In genomic region chr7:157729566-157729965, GRCh38 we compare ENCODE assay signal across 18 cellular contexts.
"Had no signal": no experiment of that assay in that cellular context is flagged by ENCODE, and none has a peak within 500 bp of the region (broad histone marks: within the 10 kb centered on the region; RNA-seq: fewer than 3 reads in every experiment).

No MANE protein-coding gene starts in this region.

- H3K4me1 Mint-ChIP-seq: activated CD4-positive, alpha-beta T cell treated with anti-CD3 and anti-CD28 coated beads, Interleukin-2, amount 10 ng/mL, durations not matched to agents 7 days and 5 days; natural killer cell; stimulated activated naive B cell treated with anti-CD40 and anti-IgM and Interleukin-4, amounts not matched to agents 10 μg/mL and 1 μg/mL and 100 μg/mL, for 72 hours had no signal

- H3K4me3 ChIP-seq: dorsolateral prefrontal cortex, hepatocyte had no signal

- H3K27me3 Mint-ChIP-seq: activated CD4-positive, alpha-beta T cell treated with anti-CD3 and anti-CD28 coated beads, Interleukin-2, amount 10 ng/mL, durations not matched to agents 7 days and 5 days; stimulated activated naive B cell treated with anti-CD40 and anti-IgM and Interleukin-4, amounts not matched to agents 10 μg/mL and 1 μg/mL and 100 μg/mL, for 72 hours had no signal

- H3K36me3 Mint-ChIP-seq: natural killer cell; stimulated activated naive B cell treated with anti-CD40 and anti-IgM and Interleukin-4, amounts not matched to agents 10 μg/mL and 1 μg/mL and 100 μg/mL, for 72 hours had no signal

- ATAC-seq: activated CD4-positive, CD25-positive, alpha-beta regulatory T cell treated with anti-CD3 and anti-CD28 coated beads, Interleukin-2, amount 50 U/mL, for 24 hours; activated T-cell treated with anti-CD3 and anti-CD28 coated beads, Interleukin-2, amount 50 U/mL, for 4 hours; foreskin keratinocyte; natural killer cell; stimulated activated naive B cell treated with anti-CD40 and anti-IgM and Interleukin-4, amounts not matched to agents 10 μg/mL and 1 μg/mL and 100 μg/mL, for 72 hours had no signal

- FAIRE-seq: colon had no signal

- H3K79me2 ChIP-seq: hepatocyte had no signal

- H3K4me2 ChIP-seq: hepatocyte had no signal

- H2AFZ ChIP-seq: hepatocyte had no signal

- H3K27ac ChIP-seq: brain microvascular endothelial cell, dorsolateral prefrontal cortex, epithelial cell of prostate, foreskin keratinocyte, hepatocyte had no signal

- H3K27ac Mint-ChIP-seq: activated CD4-positive, alpha-beta T cell treated with anti-CD3 and anti-CD28 coated beads, Interleukin-2, amount 10 ng/mL, durations not matched to agents 7 days and 5 days; activated naive CD4-positive, alpha-beta T cell treated with anti-CD3 and anti-CD28 coated beads for 36 hours; natural killer cell; stimulated activated naive B cell treated with anti-CD40 and anti-IgM and Interleukin-4, amounts not matched to agents 10 μg/mL and 1 μg/mL and 100 μg/mL, for 72 hours had no signal

- H3K4me3 Mint-ChIP-seq: activated CD4-positive, alpha-beta T cell treated with anti-CD3 and anti-CD28 coated beads, Interleukin-2, amount 10 ng/mL, durations not matched to agents 7 days and 5 days; activated naive CD4-positive, alpha-beta T cell treated with anti-CD3 and anti-CD28 coated beads for 36 hours; activated T-cell treated with anti-CD3 and anti-CD28 coated beads, Interleukin-2, amount 50 U/mL, for 4 hours; natural killer cell; stimulated activated naive B cell treated with anti-CD40 and anti-IgM and Interleukin-4, amounts not matched to agents 10 μg/mL and 1 μg/mL and 100 μg/mL, for 72 hours had no signal

- H3K4me1 ChIP-seq: foreskin keratinocyte had no signal

- DNase-seq: activated CD4-positive, alpha-beta T cell treated with anti-CD3 and anti-CD28 coated beads, Interleukin-2, amount 10 ng/mL, durations not matched to agents 7 days and 5 days; activated CD8-positive, alpha-beta memory T cell treated with anti-CD3 and anti-CD28 coated beads, Interleukin-2, amount 50 U/mL, for 4 hours; activated naive CD4-positive, alpha-beta T cell treated with anti-CD3 and anti-CD28 coated beads for 36 hours; activated T-cell treated with anti-CD3 and anti-CD28 coated beads, Interleukin-2, amount 50 U/mL, for 4 hours; anterior cingulate cortex; brain microvascular endothelial cell; central memory CD4-positive, alpha-beta T cell; dorsolateral prefrontal cortex; foreskin keratinocyte; mesenchymal stem cell; natural killer cell; stimulated activated CD4-positive, alpha-beta T cell treated with anti-CD3 and anti-CD28 coated beads, Interleukin-4, amount 100 ng/mL, for 4 hours; stimulated activated naive B cell treated with anti-CD40 and anti-IgM and Interleukin-4, amounts not matched to agents 10 μg/mL and 1 μg/mL and 100 μg/mL, for 72 hours; T1000 had no signal

- H3K36me3 ChIP-seq: brain microvascular endothelial cell had no signal

- H3K27me3 ChIP-seq: brain microvascular endothelial cell, dorsolateral prefrontal cortex, foreskin keratinocyte had no signal

- H3K9me3 Mint-ChIP-seq: activated naive CD4-positive, alpha-beta T cell treated with anti-CD3 and anti-CD28 coated beads for 36 hours; activated T-cell treated with anti-CD3 and anti-CD28 coated beads, Interleukin-2, amount 50 U/mL, for 4 hours; natural killer cell had no signal
